Comparison of ENCODE assay signal across 8 cellular contexts in genomic region chr18:712401-713134, GRCh38.
DNase-seq lines count a peak whose midpoint lies in the region; ATAC-seq and TF ChIP-seq lines count a peak whose summit lies in the region.

ENOSF1 (minus strand) TSS chr18:712630; CDS start chr18:712587, 43 bp downstream.

- peak within 1 kb of the TSS; percentile 71 to 94 (median 84) for H3K4me2 ChIP-seq in BLaER1 treated with 17β-estradiol and CSF1 and Interleukin-3, amounts not matched to agents 10 nM and 100 nM
- peak within 1 kb of the TSS; percentile 99 for H3K4me2 ChIP-seq in OCI-LY3 (ENCODE audit: low read length)

- H3K36me3 ChIP-seq in BLaER1 treated with 17β-estradiol and CSF1 and Interleukin-3, amounts not matched to agents 10 nM and 100 nM: peaks cover 0 to 11% (median 0%) of the 10 kb centered on the region in 11 experiments; a peak in 4 of 22 replicates
- peaks cover 9% of the 10 kb centered on the region for H3K36me3 ChIP-seq in OCI-LY3 (replicated peaks; ENCODE audit: low read depth, low read length)
- H3K36me3 ChIP-seq in mucosa of rectum (ENCODE audit: control insufficient read depth in 2 of 2, insufficient read depth in 2 of 2, low read length in 2 of 2): no peaks in the 10 kb centered on the region

- DNase-seq in activated T-cell treated with anti-CD3 and anti-CD28 coated beads for 48 hours (ENCODE audit: low read depth): peak; percentile 93
- peak; percentile 93 to 95 for DNase-seq in erythroblast (lab: John Stamatoyannopoulos, UW)
- DNase-seq in stimulated activated CD8-positive, alpha-beta memory T cell treated with anti-CD3 and anti-CD28 coated beads, Interleukin-4, amount 100 ng/mL, for 48 hours: peak; percentile 94

- no peaks in the 10 kb centered on the region; a peak in 1 of 22 replicates for H4K20me1 ChIP-seq in BLaER1 treated with 17β-estradiol and CSF1 and Interleukin-3, amounts not matched to agents 10 nM and 100 nM
- H4K20me1 ChIP-seq in OCI-LY3 (ENCODE audit: insufficient read depth, low read length): peaks cover 20% of the 10 kb centered on the region

- peak within 1 kb of the TSS; percentile 53 to 79 (median 71); a peak in 21 of 22 replicates for H3K27ac ChIP-seq in BLaER1 treated with 17β-estradiol and CSF1 and Interleukin-3, amounts not matched to agents 10 nM and 100 nM
- H3K27ac ChIP-seq in OCI-LY3 (ENCODE audit: low read length) (peak within 1 kb of the TSS; percentile 64), mucosa of rectum (ENCODE audit: low read depth in 2 of 2, low read length in 2 of 2) (peak within 1 kb of the TSS; percentile 80 to 84)

- peak; percentile 64 for TF ChIP-seq POLR2A in GM19099 (IDR thresholded peaks at IDR 0.05; ENCODE audit: extremely low read depth, insufficient read length, low read depth)
- TF ChIP-seq POLR2A in erythroblast (IDR thresholded peaks at IDR 0.05; ENCODE audit: low read length): no peak

- peak; percentile 61 for TF ChIP-seq CTCF in OCI-LY3 (IDR thresholded peaks at IDR 0.05; ENCODE audit: low read depth, low read length)

- H3K9me3 ChIP-seq in BLaER1 treated with 17β-estradiol and CSF1 and Interleukin-3, amounts not matched to agents 10 nM and 100 nM (replicated peaks in 1 of 11): peaks cover 4 to 15% (median 11%) of the 10 kb centered on the region in 11 experiments; a peak in 20 of 22 replicates
- H3K9me3 ChIP-seq in OCI-LY3 (ENCODE audit: insufficient read depth, low read length) (no peaks in the 10 kb centered on the region), mucosa of rectum (ENCODE audit: control insufficient read depth in 2 of 2, low read length in 2 of 2) (no peaks in the 10 kb centered on the region)

- peak; percentile 88 for ATAC-seq in HG03354 (IDR thresholded peaks at IDR 0.05; ENCODE audit: poor library complexity, severe bottlenecking, unreplicated experiment)

- H3K4me3 ChIP-seq in BLaER1 treated with 17β-estradiol and CSF1 and Interleukin-3, amounts not matched to agents 10 nM and 100 nM: peak within 1 kb of the TSS; percentile 61 to 75 (median 64)
- H3K4me3 ChIP-seq in OCI-LY3 (ENCODE audit: low read length) (peak within 1 kb of the TSS; percentile 90), mucosa of rectum (ENCODE audit: low read length in 2 of 2) (peak within 1 kb of the TSS; percentile 74 to 81)

- H3K27me3 ChIP-seq in BLaER1 treated with 17β-estradiol and CSF1 and Interleukin-3, amounts not matched to agents 10 nM and 100 nM: peaks cover 14 to 30% (median 24%) of the 10 kb centered on the region in 11 experiments; a peak in 21 of 22 replicates
- no peaks in the 10 kb centered on the region for H3K27me3 ChIP-seq in OCI-LY3 (ENCODE audit: low read depth, low read length)
- H3K27me3 ChIP-seq in mucosa of rectum (ENCODE audit: control insufficient read depth in 2 of 2, insufficient read depth in 2 of 2, low read length in 2 of 2): no peaks in the 10 kb centered on the region

- H3K4me1 ChIP-seq in BLaER1 treated with 17β-estradiol and CSF1 and Interleukin-3, amounts not matched to agents 10 nM and 100 nM: peaks cover 10 to 21% (median 16%) of the 10 kb centered on the region in 10 experiments; a peak in 17 of 20 replicates
- H3K4me1 ChIP-seq in OCI-LY3 (ENCODE audit: low read length) (peaks cover 5% of the 10 kb centered on the region), mucosa of rectum (ENCODE audit: control insufficient read depth in 2 of 2, insufficient read depth in 2 of 2, low read length in 2 of 2) (peaks cover 0 to 5% of the 10 kb centered on the region in 2 donors)

- H2AFZ ChIP-seq in OCI-LY3 (ENCODE audit: low read depth, low read length): peak within 1 kb of the TSS; percentile 88

- peak within 1 kb of the TSS; percentile 58 to 87 (median 79) for H3K9ac ChIP-seq in BLaER1 treated with 17β-estradiol and CSF1 and Interleukin-3, amounts not matched to agents 10 nM and 100 nM
- H3K9ac ChIP-seq in OCI-LY3 (ENCODE audit: low read length): peak within 1 kb of the TSS; percentile 96
- peak within 1 kb of the TSS; percentile 72 to 73 for H3K9ac ChIP-seq in mucosa of rectum (ENCODE audit: low read depth in 1 of 2, low read length in 2 of 2)

- H3K79me2 ChIP-seq in OCI-LY3 (ENCODE audit: low read length): peaks cover 41% of the 10 kb centered on the region

Comparison
In these comparisons a context has a peak if more than half of its experiments do, and no peak if none do; other contexts are left out.
1. Peak in every context shown above with its lines: DNase-seq, ATAC-seq, H3K4me3 ChIP-seq and H3K27ac ChIP-seq.